In the genomic region with DNA sequence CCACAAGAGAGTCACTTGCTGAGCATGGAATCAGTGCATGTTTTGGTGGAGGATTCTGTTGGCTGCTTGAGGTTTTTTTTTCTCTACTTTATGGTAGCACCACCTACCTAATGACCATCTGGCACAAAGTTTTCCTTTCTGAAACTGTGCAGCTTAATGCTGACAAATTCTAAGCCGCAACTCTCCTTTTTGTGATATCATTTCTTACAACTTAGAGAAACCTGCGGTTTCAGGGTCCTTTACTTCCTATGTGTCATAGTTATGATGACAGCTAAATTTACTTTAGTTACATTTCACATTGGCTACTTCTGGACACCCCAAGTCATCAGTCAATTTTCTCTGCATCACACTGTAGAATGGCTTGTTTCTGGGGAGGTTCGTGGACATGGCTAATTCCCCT, we compare ENCODE assay signal across 9 cellular contexts.
DNase-seq lines count a peak whose midpoint lies in the region; ATAC-seq, FAIRE-seq and TF ChIP-seq lines count a peak whose summit lies in the region.
"Had no signal": no experiment of that assay in that cellular context is flagged by ENCODE, and none has a peak within 500 bp of the region (broad histone marks: within the 10 kb centered on the region; RNA-seq: fewer than 3 reads in every experiment).

No MANE protein-coding gene starts in this region.

- intact Hi-C loops in HepG2 (cut with micrococcal nuclease; ENCODE audit: unreplicated experiment) (no loop called here), right lobe of liver (cut with DNase I) (no loop called here), upper lobe of right lung (cut with DNase I) (no loop called here), sciatic nerve (cut with DNase I) (no loop called here)

- H3K27ac ChIP-seq in HepG2 (ENCODE audit: extremely low read length, insufficient read depth, low read length) (no peak overlapping the region), right lobe of liver (peak overlapping the region in 1 of 3 donors; percentile 2), upper lobe of right lung (peak overlapping the region; percentile 36)

- no TSS peak for BruUV-seq in HepG2 (replicated peaks; lab: Mats Ljungman, UMichigan)

- H3K9ac ChIP-seq in HepG2 (ENCODE audit: insufficient read depth, low read depth, low read length) = no peak overlapping the region

- H3K9me3 ChIP-seq in HepG2 (ENCODE audit: low read length) = peaks cover 5% of the 10 kb centered on the region
- no peaks in the 10 kb centered on the region for H3K9me3 ChIP-seq in right lobe of liver
- H3K9me3 ChIP-seq in upper lobe of right lung = no peaks in the 10 kb centered on the region
- H3K9me3 ChIP-seq in T-helper 17 cell (ENCODE audit: control insufficient read depth, low read length, poor library complexity, severe bottlenecking) = peaks cover 2% of the 10 kb centered on the region

- H4K20me1 ChIP-seq in HepG2 (ENCODE audit: insufficient read depth, low read length) = no peaks in the 10 kb centered on the region

- no peak overlapping the region for H3K4me3 ChIP-seq in HepG2 (replicated peaks in 1 of 3; ENCODE audit: insufficient read depth in 1 of 3, low read depth in 2 of 3, low read length in 3 of 3)
- H3K4me3 ChIP-seq in right lobe of liver = no peak overlapping the region
- H3K4me3 ChIP-seq in upper lobe of right lung = no peak overlapping the region

- TF ChIP-seq EP300 in HepG2 (IDR thresholded peaks at IDR 0.05; ENCODE audit: low read depth in 2 of 2, low read length in 2 of 2) (no peak), HepG2 (CRISPR knock-in tag; IDR thresholded peaks at IDR 0.05; ENCODE audit: borderline replicate concordance) (no peak)

- in situ Hi-C loops in HepG2 (cut with HindIII; ENCODE audit: extremely low pct_ligation_motif_present, low pct_unique_long_range_greater_than_20kb) = no loop called here

- peaks cover 14% of the 10 kb centered on the region for H3K27me3 Mint-ChIP-seq in T-helper 17 cell

- H3K27me3 ChIP-seq in HepG2 (ENCODE audit: control insufficient read depth in 1 of 2, insufficient read depth in 2 of 2, low read length in 2 of 2) (peaks cover 0 to 7% of the 10 kb centered on the region in 2 experiments; a peak in 2 of 5 replicates), right lobe of liver (no peaks in the 10 kb centered on the region), upper lobe of right lung (no peaks in the 10 kb centered on the region)

- no peak for TF ChIP-seq RAD21 in HepG2 (CRISPR knock-in tag; IDR thresholded peaks at IDR 0.05)

- no peak overlapping the region for H3K27ac Mint-ChIP-seq in T-helper 17 cell

- H3K4me3 Mint-ChIP-seq in T-helper 17 cell = no peak overlapping the region

- TF ChIP-seq CTCF in HepG2 (CRISPR knock-in tag; IDR thresholded peaks at IDR 0.05) (no peak), right lobe of liver (IDR thresholded peaks at IDR 0.05) (no peak), upper lobe of right lung (IDR thresholded peaks at IDR 0.05) (no peak)

- no peaks in the 10 kb centered on the region for H3K4me1 Mint-ChIP-seq in T-helper 17 cell

- WGBS in HepG2 (ENCODE audit: low lambda C conversion rate) = 47% methylated on average over 3 of the region's 3 CpGs
- WGBS in right lobe of liver (ENCODE audit: insufficient coverage, low coverage, low lambda C conversion rate, missing lambda C conversion rate) = 36% methylated on average over 3 of the region's 3 CpGs

- CTCF ChIA-PET in HepG2 (lab: Yijun Ruan, JAX; ENCODE audit: low intra/inter-chr PET ratio, low total read pairs) = no interaction called here

- DNase-seq in HepG2 (ENCODE audit: low spot score) = no peak
- no peak for DNase-seq in right lobe of liver
- DNase-seq in NCI-H446 treated with DMSO at 0.1 percent for 48 hours (lab: John Stamatoyannopoulos, UW) = peak; percentile 53
- no peak for DNase-seq in upper lobe of right lung
- DNase-seq in T-helper 17 cell = no peak
- no peak for DNase-seq in T1000 (lab: John Stamatoyannopoulos, UW)
- no peak for DNase-seq in sciatic nerve (ENCODE audit: low spot score)
- DNase-seq: retina had no signal

- no peaks in the 10 kb centered on the region for H3K36me3 Mint-ChIP-seq in T-helper 17 cell (ENCODE audit: low read depth)

- ATAC-seq in HepG2 (no peak), right lobe of liver (no peak), HG02943 (IDR thresholded peaks at IDR 0.05; ENCODE audit: low read depth, unreplicated experiment) (peak; percentile 88), upper lobe of right lung (no peak), T-helper 17 cell (no peak), sciatic nerve (no peak)

- H3K4me1 ChIP-seq in HepG2 (ENCODE audit: insufficient read depth, low read length) (peaks cover 16% of the 10 kb centered on the region), right lobe of liver (no peaks in the 10 kb centered on the region), upper lobe of right lung (peaks cover 4% of the 10 kb centered on the region)

- H2AFZ ChIP-seq in HepG2 (ENCODE audit: low read length) = no peak overlapping the region

- FAIRE-seq in HepG2 (lab: Jason Lieb, UNC) = no peak

- no peaks in the 10 kb centered on the region for H3K36me3 ChIP-seq in HepG2 (replicated peaks in 1 of 2; ENCODE audit: control insufficient read depth in 1 of 2, insufficient read depth in 2 of 2, low read length in 2 of 2)
- no peaks in the 10 kb centered on the region for H3K36me3 ChIP-seq in right lobe of liver
- H3K36me3 ChIP-seq in upper lobe of right lung = no peaks in the 10 kb centered on the region

- H3K4me2 ChIP-seq in HepG2 (ENCODE audit: low read depth, low read length) = peak overlapping the region; percentile 49

- POLR2A ChIA-PET in HepG2 (lab: Yijun Ruan, JAX) = no interaction called here

- TF ChIP-seq POLR2A in HepG2 (IDR thresholded peaks at IDR 0.05; ENCODE audit: insufficient read depth in 1 of 2, low read depth in 2 of 2, low read length in 2 of 2) (no peak), right lobe of liver (IDR thresholded peaks at IDR 0.05) (no peak)

- H3K79me2 ChIP-seq in HepG2 (ENCODE audit: insufficient read depth, low read length) = no peaks in the 10 kb centered on the region

TF ChIP-seq in HepG2, 621 proteins besides CTCF, POLR2A, EP300 and RAD21:
- TF ChIP-seq POLR2AphosphoS5 (IDR thresholded peaks at IDR 0.05; ENCODE audit: low read depth, low read length) (no peak), TSC22D2 (CRISPR knock-in tag; IDR thresholded peaks at IDR 0.05; ENCODE audit: borderline replicate concordance) (no peak), ZBTB43 (CRISPR knock-in tag; conservative IDR thresholded peaks at IDR 0.05) (no peak), MEIS1 (CRISPR knock-in tag; IDR thresholded peaks at IDR 0.05; ENCODE audit: borderline replicate concordance) (no peak), RFXAP (CRISPR knock-in tag; IDR thresholded peaks at IDR 0.05; ENCODE audit: borderline replicate concordance) (no peak), KLF9 (CRISPR knock-in tag; IDR thresholded peaks at IDR 0.05; ENCODE audit: low read depth) (no peak)
- TF ChIP-seq, protein P1, sequence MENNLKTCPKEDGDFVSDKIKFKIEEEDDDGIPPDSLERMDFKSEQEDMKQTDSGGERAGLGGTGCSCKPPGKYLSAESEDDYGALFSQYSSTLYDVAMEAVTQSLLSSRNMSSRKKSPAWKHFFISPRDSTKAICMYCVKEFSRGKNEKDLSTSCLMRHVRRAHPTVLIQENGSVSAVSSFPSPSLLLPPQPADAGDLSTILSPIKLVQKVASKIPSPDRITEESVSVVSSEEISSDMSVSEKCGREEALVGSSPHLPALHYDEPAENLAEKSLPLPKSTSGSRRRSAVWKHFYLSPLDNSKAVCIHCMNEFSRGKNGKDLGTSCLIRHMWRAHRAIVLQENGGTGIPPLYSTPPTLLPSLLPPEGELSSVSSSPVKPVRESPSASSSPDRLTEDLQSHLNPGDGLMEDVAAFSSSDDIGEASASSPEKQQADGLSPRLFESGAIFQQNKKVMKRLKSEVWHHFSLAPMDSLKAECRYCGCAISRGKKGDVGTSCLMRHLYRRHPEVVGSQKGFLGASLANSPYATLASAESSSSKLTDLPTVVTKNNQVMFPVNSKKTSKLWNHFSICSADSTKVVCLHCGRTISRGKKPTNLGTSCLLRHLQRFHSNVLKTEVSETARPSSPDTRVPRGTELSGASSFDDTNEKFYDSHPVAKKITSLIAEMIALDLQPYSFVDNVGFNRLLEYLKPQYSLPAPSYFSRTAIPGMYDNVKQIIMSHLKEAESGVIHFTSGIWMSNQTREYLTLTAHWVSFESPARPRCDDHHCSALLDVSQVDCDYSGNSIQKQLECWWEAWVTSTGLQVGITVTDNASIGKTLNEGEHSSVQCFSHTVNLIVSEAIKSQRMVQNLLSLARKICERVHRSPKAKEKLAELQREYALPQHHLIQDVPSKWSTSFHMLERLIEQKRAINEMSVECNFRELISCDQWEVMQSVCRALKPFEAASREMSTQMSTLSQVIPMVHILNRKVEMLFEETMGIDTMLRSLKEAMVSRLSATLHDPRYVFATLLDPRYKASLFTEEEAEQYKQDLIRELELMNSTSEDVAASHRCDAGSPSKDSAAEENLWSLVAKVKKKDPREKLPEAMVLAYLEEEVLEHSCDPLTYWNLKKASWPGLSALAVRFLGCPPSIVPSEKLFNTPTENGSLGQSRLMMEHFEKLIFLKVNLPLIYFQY (CRISPR knock-in tag; IDR thresholded peaks at IDR 0.05; ENCODE audit: borderline replicate concordance) = no peak
